Comparison of ENCODE assay signal across 2 cellular contexts in the genomic region with DNA sequence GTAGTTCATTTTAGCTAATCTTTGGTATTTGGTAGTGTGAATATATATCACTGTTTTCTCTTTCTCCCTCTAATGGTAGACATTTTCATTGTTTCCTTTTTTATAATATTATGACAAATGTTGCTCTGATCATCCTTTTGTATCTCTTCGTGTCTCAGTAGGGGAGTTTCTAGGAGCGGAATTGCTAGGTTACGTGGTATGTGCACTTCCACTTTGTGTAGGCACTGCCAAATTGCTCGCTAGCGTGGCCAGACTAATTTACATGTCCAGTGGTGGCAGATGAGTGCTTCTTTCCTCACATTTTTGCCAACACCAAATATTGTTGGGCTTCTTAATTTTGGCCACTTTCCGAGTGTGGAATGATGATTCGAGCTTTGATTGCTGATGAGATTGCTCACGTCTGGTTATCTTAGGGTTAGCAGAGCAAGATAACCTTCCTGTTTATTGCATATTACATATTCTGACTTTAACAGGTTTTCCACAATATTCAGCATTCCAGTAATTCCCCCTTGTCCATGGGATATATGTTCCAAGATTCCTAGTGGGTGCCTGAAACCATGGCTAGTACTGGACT.
TF ChIP-seq lines count a peak whose summit lies in the region.

No MANE protein-coding gene starts in this region.

TF ChIP-seq in SK-N-SH treated with all-trans-retinoic acid at 6 μM for 48 hours, 23 proteins besides CTCF, POLR2A, EP300 and RAD21 (continued from another document):
- TF ChIP-seq ZNF8 (CRISPR knock-in tag; IDR thresholded peaks at IDR 0.05) (peak; percentile 58; the same call in 1 of the 2 replicates), BACH2 (CRISPR knock-in tag; IDR thresholded peaks at IDR 0.05; ENCODE audit: borderline replicate concordance) (no peak)
- TF ChIP-seq, protein P1, sequence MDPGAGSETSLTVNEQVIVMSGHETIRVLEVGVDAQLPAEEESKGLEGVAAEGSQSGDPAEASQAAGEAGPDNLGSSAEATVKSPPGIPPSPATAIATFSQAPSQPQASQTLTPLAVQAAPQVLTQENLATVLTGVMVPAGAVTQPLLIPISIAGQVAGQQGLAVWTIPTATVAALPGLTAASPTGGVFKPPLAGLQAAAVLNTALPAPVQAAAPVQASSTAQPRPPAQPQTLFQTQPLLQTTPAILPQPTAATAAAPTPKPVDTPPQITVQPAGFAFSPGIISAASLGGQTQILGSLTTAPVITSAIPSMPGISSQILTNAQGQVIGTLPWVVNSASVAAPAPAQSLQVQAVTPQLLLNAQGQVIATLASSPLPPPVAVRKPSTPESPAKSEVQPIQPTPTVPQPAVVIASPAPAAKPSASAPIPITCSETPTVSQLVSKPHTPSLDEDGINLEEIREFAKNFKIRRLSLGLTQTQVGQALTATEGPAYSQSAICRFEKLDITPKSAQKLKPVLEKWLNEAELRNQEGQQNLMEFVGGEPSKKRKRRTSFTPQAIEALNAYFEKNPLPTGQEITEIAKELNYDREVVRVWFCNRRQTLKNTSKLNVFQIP (CRISPR knock-in tag; IDR thresholded peaks at IDR 0.05; ENCODE audit: borderline replicate concordance, low read depth): no peak
TF ChIP-seq in SK-N-SH treated with all-trans-retinoic acid at 6 μM for 48 hours: peak in this region for 1.

TF ChIP-seq in SK-N-SH, 30 proteins besides CTCF, POLR2A, EP300 and RAD21 (continued from another document):
- TF ChIP-seq POLR2AphosphoS5 (IDR thresholded peaks at IDR 0.05; ENCODE audit: low read depth, low read length): no peak
- TF ChIP-seq TEAD4 (IDR thresholded peaks at IDR 0.05; ENCODE audit: borderline replicate concordance, insufficient read depth): no peak
- no peak for TF ChIP-seq JUND (IDR thresholded peaks at IDR 0.05)
- TF ChIP-seq PBX3 (IDR thresholded peaks at IDR 0.05): no peak
- TF ChIP-seq EZH2phosphoT487 (IDR thresholded peaks at IDR 0.05; ENCODE audit: borderline replicate concordance, low read depth): no peak
- TF ChIP-seq CHD2 (IDR thresholded peaks at IDR 0.05; ENCODE audit: low read length, partially characterized antibody): no peak
- TF ChIP-seq YY1 (IDR thresholded peaks at IDR 0.05; ENCODE audit: low read depth): no peak
- TF ChIP-seq ZBTB33 (IDR thresholded peaks at IDR 0.05; ENCODE audit: borderline replicate concordance, low read depth): no peak
- no peak for TF ChIP-seq TCF12 (IDR thresholded peaks at IDR 0.05)
- TF ChIP-seq, protein P2, sequence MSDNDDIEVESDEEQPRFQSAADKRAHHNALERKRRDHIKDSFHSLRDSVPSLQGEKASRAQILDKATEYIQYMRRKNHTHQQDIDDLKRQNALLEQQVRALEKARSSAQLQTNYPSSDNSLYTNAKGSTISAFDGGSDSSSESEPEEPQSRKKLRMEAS (IDR thresholded peaks at IDR 0.05; ENCODE audit: low read depth): no peak
- TF ChIP-seq GABPA (IDR thresholded peaks at IDR 0.05; ENCODE audit: low read depth): no peak
- TF ChIP-seq SIN3A (IDR thresholded peaks at IDR 0.05; ENCODE audit: borderline replicate concordance, low read depth, low read length): no peak
